In genomic region chr12:110012137-110012536, GRCh38 we compare ENCODE assay signal across 10 cellular contexts. TPM values are rescaled to one million over a fixed set of nuclear protein-coding genes. Genes with fewer than 3 reads are reported as not detected.
DNase-seq lines count a peak whose midpoint lies in the region; ATAC-seq, FAIRE-seq and TF ChIP-seq lines count a peak whose summit lies in the region.
"Had no signal": no experiment of that assay in that cellular context is flagged by ENCODE, and none has a peak within 500 bp of the region (broad histone marks: within the 10 kb centered on the region; RNA-seq: fewer than 3 reads in every experiment).

No MANE protein-coding gene starts in this region.

- FAIRE-seq in K562 (lab: Jason Lieb, UNC), result no peak

- H4K20me1 ChIP-seq in K562 (replicated peaks; ENCODE audit: control insufficient read depth, insufficient read depth, low read length), result no peaks in the 10 kb centered on the region

- TF ChIP-seq CTCF in K562 (IDR thresholded peaks at IDR 0.05 in 2 of 3, conservative IDR thresholded peaks at IDR 0.05 in 1 of 3; ENCODE audit: insufficient read depth in 2 of 3, low read depth in 1 of 3, low read length in 3 of 3), result no peak

- no peak overlapping the region for H3K4me3 ChIP-seq in K562
- no peak overlapping the region for H3K4me3 ChIP-seq in MG63

- H3K27ac Mint-ChIP-seq in activated CD8-positive, alpha-beta memory T cell treated with anti-CD3 and anti-CD28 coated beads, Interleukin-2, amount 10 ng/mL, durations not matched to agents 7 days and 5 days, result peak overlapping the region; percentile 67
- H3K27ac Mint-ChIP-seq in stimulated activated naive CD8-positive, alpha-beta T cell treated with anti-CD3 and anti-CD28 coated beads, Interleukin-15, Interleukin-2, amounts not matched to agents 100 ng/mL and 50 ng/mL, for 24 hours, result peak overlapping the region; percentile 67

- WGBS in K562 (ENCODE audit: insufficient coverage, low coverage, missing lambda C conversion rate), result 88% methylated on average over 6 of the region's 6 CpGs

- no peaks in the 10 kb centered on the region for H3K4me1 ChIP-seq in K562 (replicated peaks in 1 of 2; ENCODE audit: control insufficient read depth in 2 of 2, insufficient read depth in 2 of 2, low read length in 2 of 2)

- peaks cover 64% of the 10 kb centered on the region for H3K4me1 Mint-ChIP-seq in activated CD8-positive, alpha-beta memory T cell treated with anti-CD3 and anti-CD28 coated beads, Interleukin-2, amount 10 ng/mL, durations not matched to agents 7 days and 5 days
- H3K4me1 Mint-ChIP-seq in stimulated activated naive CD8-positive, alpha-beta T cell treated with anti-CD3 and anti-CD28 coated beads, Interleukin-15, Interleukin-2, amounts not matched to agents 100 ng/mL and 50 ng/mL, for 24 hours (ENCODE audit: low read depth), result peaks cover 66% of the 10 kb centered on the region

- no peaks in the 10 kb centered on the region for H3K9me3 Mint-ChIP-seq in activated CD8-positive, alpha-beta memory T cell treated with anti-CD3 and anti-CD28 coated beads, Interleukin-2, amount 10 ng/mL, durations not matched to agents 7 days and 5 days (ENCODE audit: low read depth)
- no peaks in the 10 kb centered on the region for H3K9me3 Mint-ChIP-seq in stimulated activated naive CD8-positive, alpha-beta T cell treated with anti-CD3 and anti-CD28 coated beads, Interleukin-15, Interleukin-2, amounts not matched to agents 100 ng/mL and 50 ng/mL, for 24 hours

- TF ChIP-seq POLR2A in K562 (conservative IDR thresholded peaks at IDR 0.05), result no peak

- H3K27me3 ChIP-seq in K562 (ENCODE audit: control insufficient read depth in 2 of 2, insufficient read depth in 2 of 2, low read length in 2 of 2) (no peaks in the 10 kb centered on the region), MG63 (no peaks in the 10 kb centered on the region)

- H3K36me3 ChIP-seq in K562 (ENCODE audit: control insufficient read depth, insufficient read depth, low read length) (peaks cover 30% of the 10 kb centered on the region; the same call in 2 of the 3 replicates), MG63 (peaks cover 58% of the 10 kb centered on the region)

- H3K4me3 Mint-ChIP-seq in activated CD8-positive, alpha-beta memory T cell treated with anti-CD3 and anti-CD28 coated beads, Interleukin-2, amount 10 ng/mL, durations not matched to agents 7 days and 5 days, result no peak overlapping the region
- peak overlapping the region; percentile 5 for H3K4me3 Mint-ChIP-seq in stimulated activated naive CD8-positive, alpha-beta T cell treated with anti-CD3 and anti-CD28 coated beads, Interleukin-15, Interleukin-2, amounts not matched to agents 100 ng/mL and 50 ng/mL, for 24 hours

- peaks cover 36% of the 10 kb centered on the region for H3K36me3 Mint-ChIP-seq in activated CD8-positive, alpha-beta memory T cell treated with anti-CD3 and anti-CD28 coated beads, Interleukin-2, amount 10 ng/mL, durations not matched to agents 7 days and 5 days
- H3K36me3 Mint-ChIP-seq in stimulated activated naive CD8-positive, alpha-beta T cell treated with anti-CD3 and anti-CD28 coated beads, Interleukin-15, Interleukin-2, amounts not matched to agents 100 ng/mL and 50 ng/mL, for 24 hours (ENCODE audit: low read depth), result peaks cover 34% of the 10 kb centered on the region

- TF ChIP-seq EP300 in K562 (IDR thresholded peaks at IDR 0.05; ENCODE audit: low read length), result no peak

- CTCF ChIA-PET in activated CD8-positive, alpha-beta memory T cell treated with anti-CD3 and anti-CD28 coated beads, Interleukin-2, amount 10 ng/mL, durations not matched to agents 7 days and 5 days (lab: Charles Lee), result interaction anchor here (1.2 kb wide), 1 partner anchor 12 kb away, joined by 3 read pairs; no protein-coding TSS in a partner anchor
- CTCF ChIA-PET in K562 (lab: Yijun Ruan, JAX; ENCODE audit: low intra/inter-chr PET ratio), result no interaction called here

- no peak for ATAC-seq in activated CD8-positive, alpha-beta memory T cell treated with anti-CD3 and anti-CD28 coated beads, Interleukin-2, amount 10 ng/mL, durations not matched to agents 7 days and 5 days
- ATAC-seq in HG03064 (IDR thresholded peaks at IDR 0.05; ENCODE audit: low read depth, unreplicated experiment) (peak; percentile 41), K562 (no peak)

- no peaks in the 10 kb centered on the region for H3K9me1 ChIP-seq in K562 (ENCODE audit: control insufficient read depth, insufficient read depth, low read length)

- BruUV-seq in K562 (replicated peaks; lab: Mats Ljungman, UMichigan), result no TSS peak

- DNase-seq in activated CD8-positive, alpha-beta memory T cell treated with anti-CD3 and anti-CD28 coated beads, Interleukin-2, amount 10 ng/mL, durations not matched to agents 7 days and 5 days, result peak; percentile 45
- no peak for DNase-seq in activated CD8-positive, alpha-beta memory T cell treated with anti-CD3 and anti-CD28 coated beads, Interleukin-2, amount 50 U/mL, for 48 hours
- DNase-seq in K562 (ENCODE audit: extremely low read depth in 1 of 4, low spot score in 3 of 4) (no peak), MG63 (no peak)
- no peak for DNase-seq in stimulated activated naive CD4-positive, alpha-beta T cell (lab: John Stamatoyannopoulos, UW)
- DNase-seq in stimulated activated CD4-positive, alpha-beta T cell treated with anti-CD3 and anti-CD28 coated beads, Interleukin-12 subunit alpha, Interleukin-12 subunit beta, amount 100 ng/mL, for 4 hours, result no peak
- DNase-seq: retina had no signal

- TF ChIP-seq RAD21 in K562 (CRISPR knock-in tag; conservative IDR thresholded peaks at IDR 0.05 in 1 of 2, IDR thresholded peaks at IDR 0.05 in 1 of 2), result no peak

- no peak overlapping the region for H3K27ac ChIP-seq in K562 (ENCODE audit: extremely low read depth, low read depth, low read length)
- H3K27ac ChIP-seq: VCaP had no signal

- H3K79me2 ChIP-seq in K562 (ENCODE audit: control insufficient read depth, insufficient read depth, low read length), result peaks cover 13% of the 10 kb centered on the region

- H3K4me2 ChIP-seq in K562 (ENCODE audit: insufficient read depth, low read length), result no peak overlapping the region

- no peak overlapping the region for H3K9ac ChIP-seq in K562 (ENCODE audit: insufficient read depth in 1 of 2, low read depth in 2 of 2, low read length in 2 of 2)

- no peaks in the 10 kb centered on the region for H3K9me3 ChIP-seq in K562 (replicated peaks; ENCODE audit: control insufficient read depth, insufficient read depth, low read depth, low read length)
- H3K9me3 ChIP-seq in MG63, result no peaks in the 10 kb centered on the region

- POLR2A ChIA-PET in K562 (lab: Yijun Ruan, JAX), result interaction anchor here (1.0 to 1.6 kb wide), 3 partner anchors 8 to 10 kb away, joined by 4 read pairs; no protein-coding TSS in a partner anchor

- no peak overlapping the region for H2AFZ ChIP-seq in K562 (ENCODE audit: low read depth, low read length)

- intact Hi-C loops in K562 (cut with micrococcal nuclease), result no loop called here

- in situ Hi-C loops in K562 (cut with MboI), result no loop called here

- H3K27me3 Mint-ChIP-seq in activated CD8-positive, alpha-beta memory T cell treated with anti-CD3 and anti-CD28 coated beads, Interleukin-2, amount 10 ng/mL, durations not matched to agents 7 days and 5 days, result no peaks in the 10 kb centered on the region
- H3K27me3 Mint-ChIP-seq in stimulated activated naive CD8-positive, alpha-beta T cell treated with anti-CD3 and anti-CD28 coated beads, Interleukin-15, Interleukin-2, amounts not matched to agents 100 ng/mL and 50 ng/mL, for 24 hours, result no peaks in the 10 kb centered on the region

RNA-seq across cellular contexts. Expression of gene ANKRD13A, which starts 12.9 kb away (rescaled TPM):
- 10 to 100 TPM; 68.6 to 78.2 TPM for total RNA-seq in activated CD8-positive, alpha-beta memory T cell treated with anti-CD3 and anti-CD28 coated beads, Interleukin-2, amount 10 ng/mL, durations not matched to agents 7 days and 5 days
- total RNA-seq in K562 (2011; cell fraction: chromatin; rRNA removed; ENCODE audit: low replicate concordance), result 58.1 and 82.6 TPM in 2 replicates
- 46.0 and 48.2 TPM in 2 replicates for total RNA-seq in K562 (2011; cell fraction: nucleolus; rRNA removed)
- 57.3 and 80.5 TPM in 2 replicates for total RNA-seq in K562 (2011; cell fraction: nucleoplasm; rRNA removed)
- total RNA-seq in K562 (2014; rRNA removed) (45.0 and 55.0 TPM in 2 replicates), K562 (2014; rRNA removed; fragmentation: Illumina TruSeq; extraction: Trizol) (40.3 and 46.8 TPM in 2 replicates), K562 (2015; rRNA removed; fragmentation: Illumina TruSeq; extraction: Trizol) (41.6 and 45.1 TPM in 2 replicates), K562 (2021) (37.7 and 41.5 TPM in 2 replicates)
- polyA plus RNA-seq in K562 (2011; rRNA removed) (47.5 and 52.0 TPM in 2 replicates), K562 (2014; fragmentation: Illumina TruSeq; extraction: Trizol) (33.6 and 37.6 TPM in 2 replicates), K562 (2014; fragmentation: Nextera tagmentation; extraction: Ambion mirVana) (1 to 10 TPM; 5.0 to 9.0 TPM), K562 (2014; rRNA removed) (41.7 and 49.1 TPM in 2 replicates)
- polyA plus RNA-seq in K562 (2011; cell fraction: cytosol; rRNA removed), result 51.5 and 72.4 TPM in 2 replicates
- 85.6 and 88.3 TPM in 2 replicates for polyA plus RNA-seq in K562 (2011; cell fraction: nucleus; rRNA removed)
- 26.4 and 35.3 TPM in 2 replicates for polyA plus RNA-seq in K562 (2012)
- polyA minus RNA-seq in K562 (2011; rRNA and poly(A)+ RNA removed), result 59.6 and 62.9 TPM in 2 replicates
- polyA minus RNA-seq in K562 (2011; cell fraction: cytosol; rRNA and poly(A)+ RNA removed), result 23.7 and 25.3 TPM in 2 replicates
- polyA minus RNA-seq in K562 (2011; cell fraction: nucleus; rRNA and poly(A)+ RNA removed), result 22.1 and 38.8 TPM in 2 replicates
- 75.0 and 96.8 TPM in 2 replicates for total RNA-seq in MG63 (2014; rRNA removed; shearing (Covaris generic); ENCODE audit: low replicate concordance)

RNA-seq across cellular contexts. Expression of gene GIT2, which starts 16.0 kb away (rescaled TPM):
- total RNA-seq in activated CD8-positive, alpha-beta memory T cell treated with anti-CD3 and anti-CD28 coated beads, Interleukin-2, amount 10 ng/mL, durations not matched to agents 7 days and 5 days, result 10 to 100 TPM; 90.6 to 92.3 TPM
- 114 and 164 TPM in 2 replicates for total RNA-seq in K562 (2011; cell fraction: chromatin; rRNA removed; ENCODE audit: low replicate concordance)
- 56.8 and 57.4 TPM in 2 replicates for total RNA-seq in K562 (2011; cell fraction: nucleolus; rRNA removed)
- total RNA-seq in K562 (2011; cell fraction: nucleoplasm; rRNA removed), result 87.3 and 120 TPM in 2 replicates
- total RNA-seq in K562 (2014; rRNA removed), result 16.3 and 18.0 TPM in 2 replicates
- 23.3 and 24.0 TPM in 2 replicates for total RNA-seq in K562 (2014; rRNA removed; fragmentation: Illumina TruSeq; extraction: Trizol)
- 24.3 TPM in 2 replicates for total RNA-seq in K562 (2015; rRNA removed; fragmentation: Illumina TruSeq; extraction: Trizol)
- total RNA-seq in K562 (2021), result 23.5 and 24.7 TPM in 2 replicates
- 27.4 and 30.4 TPM in 2 replicates for polyA plus RNA-seq in K562 (2011; rRNA removed)
- 14.5 and 18.9 TPM in 2 replicates for polyA plus RNA-seq in K562 (2011; cell fraction: cytosol; rRNA removed)
- polyA plus RNA-seq in K562 (2011; cell fraction: nucleus; rRNA removed), result 53.2 and 65.2 TPM in 2 replicates
- polyA plus RNA-seq in K562 (2012), result 14.2 and 18.6 TPM in 2 replicates
- polyA plus RNA-seq in K562 (2014; fragmentation: Illumina TruSeq; extraction: Trizol), result 23.7 and 26.9 TPM in 2 replicates
- 1 to 10 TPM; 4.0 to 5.0 TPM for polyA plus RNA-seq in K562 (2014; fragmentation: Nextera tagmentation; extraction: Ambion mirVana)
- 20.1 and 26.2 TPM in 2 replicates for polyA plus RNA-seq in K562 (2014; rRNA removed)
- polyA minus RNA-seq in K562 (2011; rRNA and poly(A)+ RNA removed), result 46.0 and 51.5 TPM in 2 replicates
- 13.6 and 15.2 TPM in 2 replicates for polyA minus RNA-seq in K562 (2011; cell fraction: cytosol; rRNA and poly(A)+ RNA removed)
- polyA minus RNA-seq in K562 (2011; cell fraction: nucleus; rRNA and poly(A)+ RNA removed), result 32.9 and 63.3 TPM in 2 replicates
- total RNA-seq in MG63 (2014; rRNA removed; shearing (Covaris generic); ENCODE audit: low replicate concordance), result 14.5 and 20.7 TPM in 2 replicates

RNA-seq across cellular contexts. Expression of gene C12orf76, which starts 36.2 kb away (rescaled TPM):
- 10 to 100 TPM; 14.8 to 17.3 TPM for total RNA-seq in activated CD8-positive, alpha-beta memory T cell treated with anti-CD3 and anti-CD28 coated beads, Interleukin-2, amount 10 ng/mL, durations not matched to agents 7 days and 5 days
- total RNA-seq in K562 (2011; cell fraction: chromatin; rRNA removed; ENCODE audit: low replicate concordance), result 50.6 and 54.2 TPM in 2 replicates
- total RNA-seq in K562 (2011; cell fraction: nucleolus; rRNA removed), result 31.8 and 34.5 TPM in 2 replicates
- total RNA-seq in K562 (2011; cell fraction: nucleoplasm; rRNA removed), result 53.2 and 69.8 TPM in 2 replicates
- 11.9 and 14.2 TPM in 2 replicates for total RNA-seq in K562 (2014; rRNA removed)
- 13.0 and 13.1 TPM in 2 replicates for total RNA-seq in K562 (2014; rRNA removed; fragmentation: Illumina TruSeq; extraction: Trizol)
- total RNA-seq in K562 (2015; rRNA removed; fragmentation: Illumina TruSeq; extraction: Trizol), result 9.6 and 12.2 TPM in 2 replicates
- 13.3 and 13.6 TPM in 2 replicates for total RNA-seq in K562 (2021)
- polyA plus RNA-seq in K562 (2011; rRNA removed), result 38.6 and 46.7 TPM in 2 replicates
- 23.1 and 42.1 TPM in 2 replicates for polyA plus RNA-seq in K562 (2011; cell fraction: cytosol; rRNA removed)
- 31.9 and 42.8 TPM in 2 replicates for polyA plus RNA-seq in K562 (2011; cell fraction: nucleus; rRNA removed)
- 17.4 and 30.2 TPM in 2 replicates for polyA plus RNA-seq in K562 (2012)
- 12.3 and 14.4 TPM in 2 replicates for polyA plus RNA-seq in K562 (2014; fragmentation: Illumina TruSeq; extraction: Trizol)
- polyA plus RNA-seq in K562 (2014; fragmentation: Nextera tagmentation; extraction: Ambion mirVana), result 1 to 10 TPM; 6.3 to 7.0 TPM
- 17.8 and 23.5 TPM in 2 replicates for polyA plus RNA-seq in K562 (2014; rRNA removed)
- 18.1 and 26.6 TPM in 2 replicates for polyA minus RNA-seq in K562 (2011; rRNA and poly(A)+ RNA removed)
- 8.9 and 22.8 TPM in 2 replicates for polyA minus RNA-seq in K562 (2011; cell fraction: cytosol; rRNA and poly(A)+ RNA removed)
- polyA minus RNA-seq in K562 (2011; cell fraction: nucleus; rRNA and poly(A)+ RNA removed), result 7.1 and 10.1 TPM in 2 replicates
- 0.47 and 8.3 TPM in 2 replicates for total RNA-seq in MG63 (2014; rRNA removed; shearing (Covaris generic); ENCODE audit: low replicate concordance)
